1 cellular context compared by ENCODE assay signal in the genomic region with DNA sequence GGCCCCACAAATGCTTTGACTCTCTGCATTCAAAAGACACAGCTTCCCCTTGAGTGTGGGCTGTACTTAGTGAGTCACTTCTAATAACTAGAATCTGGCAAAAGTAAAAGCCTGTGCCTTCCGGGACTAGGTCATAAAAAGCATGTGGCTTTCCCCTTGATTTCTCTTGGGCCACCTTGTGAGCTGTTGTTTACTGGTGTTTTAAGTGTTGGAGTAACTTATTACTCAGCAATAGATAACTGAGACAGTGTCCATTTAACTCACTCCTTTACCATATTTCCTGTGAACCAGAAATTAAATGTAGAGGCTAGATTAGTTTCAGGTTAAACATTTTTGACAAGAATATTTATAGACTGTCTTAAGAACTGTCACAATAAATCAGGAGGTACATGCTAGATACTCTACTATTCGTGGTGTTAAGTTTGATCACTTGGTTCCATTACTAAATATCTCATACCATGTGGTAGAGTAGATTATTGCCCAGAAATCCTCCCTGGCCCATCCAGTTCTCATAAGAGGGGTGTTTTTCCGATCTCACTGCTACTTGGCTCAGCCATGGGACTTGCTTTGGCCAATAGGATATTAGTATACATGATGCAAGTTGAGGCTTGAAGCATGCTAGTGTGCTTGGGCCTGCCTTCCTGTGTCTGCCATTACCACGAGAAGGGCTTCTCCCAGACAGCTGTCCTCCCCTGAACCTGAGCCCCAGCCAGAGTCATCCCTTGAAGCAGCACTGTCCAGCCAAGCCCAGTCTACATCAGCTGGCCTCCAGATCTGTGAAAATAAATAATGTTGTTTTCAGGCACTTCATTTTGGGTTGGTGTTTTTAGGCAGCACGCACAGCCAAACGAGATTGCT.
TF ChIP-seq lines count a peak whose summit lies in the region.

No MANE protein-coding gene starts in this region.

TF ChIP-seq in HepG2, 621 proteins besides CTCF, POLR2A, EP300 and RAD21:
- TF ChIP-seq KDM6A (CRISPR knock-in tag; IDR thresholded peaks at IDR 0.05; ENCODE audit: low read depth) (no peak), ZNF263 (CRISPR knock-in tag; IDR thresholded peaks at IDR 0.05) (0 out of 2 replicates have a peak, but pooled peaks have one; percentile 39)
